32 cellular contexts compared by ENCODE assay signal in the genomic region with DNA sequence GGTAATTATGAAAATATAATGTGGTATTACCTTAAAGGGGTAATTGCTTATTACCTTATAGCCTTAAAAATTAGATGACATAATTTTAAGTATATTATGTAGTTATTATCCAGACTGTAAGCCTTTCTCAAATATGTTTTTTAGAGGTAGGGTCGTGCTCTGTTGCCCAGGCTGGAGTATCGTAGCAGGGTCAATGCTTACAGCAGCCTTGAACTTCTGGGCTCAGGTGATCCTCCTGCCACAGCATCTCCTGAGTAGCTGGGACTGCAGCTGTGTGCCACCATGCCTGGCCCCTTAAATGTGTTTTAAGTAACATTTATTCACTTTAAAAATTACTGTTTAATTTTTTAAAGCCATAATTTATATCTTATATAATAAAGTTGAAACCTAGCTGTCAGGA.
"Had no signal": no experiment of that assay in that cellular context is flagged by ENCODE, and none has a peak within 500 bp of the region (broad histone marks: within the 10 kb centered on the region; RNA-seq: fewer than 3 reads in every experiment).

No MANE protein-coding gene starts in this region.

- DNase-seq: naive thymus-derived CD4-positive, alpha-beta T cell; natural killer cell; occipital lobe; ovary; posterior cingulate gyrus; psoas muscle; right cardiac atrium; spleen; stimulated activated CD4-positive, alpha-beta T cell treated with anti-CD3 and anti-CD28 coated beads, Interleukin-12 subunit alpha, Interleukin-12 subunit beta, amount 100 ng/mL, for 4 hours; stimulated activated CD4-positive, alpha-beta T cell treated with anti-CD3 and anti-CD28 coated beads, Interleukin-1b, Interleukin-23, amount 100 ng/mL, for 48 hours; stimulated activated CD4-positive, alpha-beta T cell treated with anti-CD3 and anti-CD28 coated beads, Interleukin-4, amount 100 ng/mL, for 1 hour; stimulated activated CD4-positive, alpha-beta T cell treated with anti-CD3 and anti-CD28 coated beads, Interleukin-4, amount 100 ng/mL, for 4 hours; stimulated activated CD8-positive, alpha-beta memory T cell treated with anti-CD3 and anti-CD28 coated beads, Interleukin-4, amount 100 ng/mL, for 48 hours; stimulated activated naive CD4-positive, alpha-beta T cell; stimulated activated naive CD8-positive, alpha-beta T cell treated with anti-CD3 and anti-CD28 coated beads, Interleukin-15, amount 100 ng/mL, for 72 hours; stimulated activated naive CD8-positive, alpha-beta T cell treated with anti-CD3 and anti-CD28 coated beads, Interleukin-15, Interleukin-2, amounts not matched to agents 100 U/mL and 50 U/mL, for 24 hours; substantia nigra; testis; tibial artery; transverse colon; upper lobe of right lung had no signal

- H3K27me3 ChIP-seq: neural progenitor cell, ovary, spleen, suprapubic skin, testis, tibial artery, transverse colon, upper lobe of right lung, vagina had no signal

- H3K36me3 ChIP-seq: ovary had no signal

- H3K4me2 ChIP-seq: neural progenitor cell, smooth muscle cell had no signal

- H3K27ac Mint-ChIP-seq: natural killer cell; nephron; neural progenitor cell; progenitor cell of endocrine pancreas; stimulated activated memory B cell treated with anti-CD40 and anti-IgM and Interleukin-4, amounts not matched to agents 10 μg/mL and 1 μg/mL and 100 μg/mL, for 72 hours; stimulated activated naive CD8-positive, alpha-beta T cell treated with anti-CD3 and anti-CD28 coated beads, Interleukin-15, amount 100 ng/mL, for 72 hours; type B pancreatic cell had no signal

- H3K4me1 ChIP-seq: neural progenitor cell, parathyroid adenoma, testis, upper lobe of right lung had no signal

- H3K4me3 Mint-ChIP-seq: naive thymus-derived CD4-positive, alpha-beta T cell; natural killer cell; nephron; neural progenitor cell; stimulated activated memory B cell treated with anti-CD40 and anti-IgM and Interleukin-4, amounts not matched to agents 10 μg/mL and 1 μg/mL and 100 μg/mL, for 72 hours; stimulated activated naive CD8-positive, alpha-beta T cell treated with anti-CD3 and anti-CD28 coated beads, Interleukin-15, amount 100 ng/mL, for 72 hours; type B pancreatic cell had no signal

- H2AFZ ChIP-seq: neural progenitor cell, parathyroid adenoma had no signal

- H3K27ac ChIP-seq: neural progenitor cell, ovary, parathyroid adenoma, psoas muscle, skin epidermis, spleen, suprapubic skin, testis, tibial artery, transverse colon, upper lobe of right lung, vagina had no signal

- H3K27me3 Mint-ChIP-seq: naive thymus-derived CD4-positive, alpha-beta T cell; progenitor cell of endocrine pancreas; stimulated activated memory B cell treated with anti-CD40 and anti-IgM and Interleukin-4, amounts not matched to agents 10 μg/mL and 1 μg/mL and 100 μg/mL, for 72 hours; stimulated activated naive CD8-positive, alpha-beta T cell treated with anti-CD3 and anti-CD28 coated beads, Interleukin-15, amount 100 ng/mL, for 72 hours; type B pancreatic cell had no signal

- H3K9me3 ChIP-seq: ovary, psoas muscle, spleen, suprapubic skin, testis, tibial artery, transverse colon, upper lobe of right lung, vagina had no signal

- H3K4me1 Mint-ChIP-seq: nephron, neural progenitor cell had no signal

- H3K9me3 Mint-ChIP-seq: naive thymus-derived CD4-positive, alpha-beta T cell; natural killer cell; nephron; neural progenitor cell; stimulated activated memory B cell treated with anti-CD40 and anti-IgM and Interleukin-4, amounts not matched to agents 10 μg/mL and 1 μg/mL and 100 μg/mL, for 72 hours; stimulated activated naive CD8-positive, alpha-beta T cell treated with anti-CD3 and anti-CD28 coated beads, Interleukin-15, amount 100 ng/mL, for 72 hours; type B pancreatic cell had no signal

- H3K4me3 ChIP-seq: neural progenitor cell, ovary, psoas muscle, skin epidermis, smooth muscle cell, spleen, suprapubic skin, testis, tibial artery, transverse colon, upper lobe of right lung, vagina had no signal

- H3K9ac ChIP-seq: neural progenitor cell, parathyroid adenoma had no signal

- ATAC-seq: naive thymus-derived CD4-positive, alpha-beta T cell; natural killer cell; psoas muscle; right cardiac atrium; sciatic nerve; stimulated activated memory B cell treated with anti-CD40 and anti-IgM and Interleukin-4, amounts not matched to agents 10 μg/mL and 1 μg/mL and 100 μg/mL, for 72 hours; stimulated activated naive CD8-positive, alpha-beta T cell treated with anti-CD3 and anti-CD28 coated beads, Interleukin-15, amount 100 ng/mL, for 72 hours; stimulated activated naive CD8-positive, alpha-beta T cell treated with anti-CD3 and anti-CD28 coated beads, Interleukin-15, Interleukin-2, amounts not matched to agents 100 U/mL and 50 U/mL, for 24 hours; upper lobe of right lung had no signal
